Comparison of ENCODE assay signal across 8 cellular contexts in the genomic region with DNA sequence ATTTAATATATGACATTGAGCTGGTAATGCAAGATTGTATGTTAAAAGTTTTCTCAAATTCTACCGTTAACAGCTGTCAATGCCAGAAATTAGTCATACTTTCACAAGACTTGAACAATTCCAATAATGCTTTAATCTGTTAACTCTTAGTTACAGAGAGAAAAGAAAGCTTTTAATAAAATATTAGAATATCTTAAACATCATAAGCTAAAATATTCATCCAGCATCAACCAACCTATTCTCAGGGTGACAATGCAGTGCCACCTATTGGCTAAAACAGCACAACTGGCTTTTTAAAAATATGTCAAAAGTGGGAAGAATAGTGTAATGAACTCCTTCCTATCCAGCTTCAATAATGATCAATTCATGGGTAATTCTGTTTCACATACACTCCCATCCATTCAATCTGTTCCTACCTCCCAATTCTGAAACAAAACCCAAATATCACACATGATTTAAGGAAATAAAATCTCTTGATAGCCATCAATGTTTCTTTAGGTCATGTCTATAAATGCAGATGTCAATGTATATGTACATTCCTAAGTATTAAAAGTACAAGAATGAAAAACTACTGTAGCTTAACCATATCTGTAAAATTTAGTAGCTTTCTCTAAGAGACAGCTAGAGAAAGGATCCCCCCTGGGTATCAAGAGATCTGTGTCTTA.
DNase-seq lines count a peak whose midpoint lies in the region; ATAC-seq, FAIRE-seq and TF ChIP-seq lines count a peak whose summit lies in the region.

No MANE protein-coding gene starts in this region.

- peak; percentile 2 to 62 (median 40) for DNase-seq in CD4-positive, CD25-positive, alpha-beta regulatory T cell
- DNase-seq in RKO (ENCODE audit: low spot score) (peak; percentile 21), glutamatergic neuron (no peak), urothelium cell line (ENCODE audit: low spot score) (peak; percentile 5), neuronal stem cell (ENCODE audit: low spot score) (no peak)
- DNase-seq in activated T-cell treated with anti-CD3 and anti-CD28 coated beads, Interleukin-2, amount 50 U/mL, for 24 hours = no peak
- no peak for DNase-seq in stimulated activated CD8-positive, alpha-beta memory T cell treated with anti-CD3 and anti-CD28 coated beads, Interleukin-4, amount 100 ng/mL, for 48 hours

- H3K18ac ChIP-seq in neuronal stem cell (ENCODE audit: low read length) = no peak overlapping the region

- no peak overlapping the region for H2AFZ ChIP-seq in neuronal stem cell (ENCODE audit: low read length)

- WGBS in neuronal stem cell (ENCODE audit: extremely low coverage in 2 of 2, insufficient read length in 2 of 2, insufficient replicate concordance in 1 of 2), 2 donors = no CpG with 5 or more reads among the region's 1 CpG

- no peaks in the 10 kb centered on the region for H3K36me3 ChIP-seq in CD4-positive, CD25-positive, alpha-beta regulatory T cell (ENCODE audit: control insufficient read depth, insufficient read depth, low read length)
- H3K36me3 ChIP-seq in neuronal stem cell (replicated peaks in 1 of 2; ENCODE audit: control insufficient read depth in 2 of 2, insufficient read depth in 2 of 2, low read length in 2 of 2) = peaks cover 4 to 38% of the 10 kb centered on the region in 2 donors

- no peaks in the 10 kb centered on the region for H3K9me3 Mint-ChIP-seq in CD4-positive, CD25-positive, alpha-beta regulatory T cell
- no peaks in the 10 kb centered on the region for H3K9me3 Mint-ChIP-seq in glutamatergic neuron (ENCODE audit: unreplicated experiment)
- H3K9me3 Mint-ChIP-seq in activated T-cell treated with anti-CD3 and anti-CD28 coated beads, Interleukin-2, amount 50 U/mL, for 24 hours = no peaks in the 10 kb centered on the region

- H3K23ac ChIP-seq in neuronal stem cell (ENCODE audit: low read depth, low read length, poor library complexity) = no peak overlapping the region

- H2AK5ac ChIP-seq in neuronal stem cell (ENCODE audit: low read depth, low read length) = no peak overlapping the region

- TF ChIP-seq CTCF in glutamatergic neuron (IDR thresholded peaks at IDR 0.05; ENCODE audit: partially characterized antibody, unreplicated experiment) = peak; percentile 49

- no peak overlapping the region for H2BK5ac ChIP-seq in neuronal stem cell (ENCODE audit: low read length)

- no peak overlapping the region for H2BK15ac ChIP-seq in neuronal stem cell (ENCODE audit: low read length)

- no peaks in the 10 kb centered on the region for H3K4me1 ChIP-seq in CD4-positive, CD25-positive, alpha-beta regulatory T cell (ENCODE audit: control insufficient read depth, insufficient read depth, low read length, poor library complexity, severe bottlenecking)
- no peaks in the 10 kb centered on the region for H3K4me1 ChIP-seq in neuronal stem cell (ENCODE audit: control insufficient read depth in 2 of 2, insufficient read depth in 1 of 2, low read depth in 1 of 2, low read length in 2 of 2)

- H2BK12ac ChIP-seq in neuronal stem cell (ENCODE audit: low read length) = no peak overlapping the region

- H3K14ac ChIP-seq in neuronal stem cell (ENCODE audit: low read length) = no peak overlapping the region

- H3K27ac ChIP-seq in CD4-positive, CD25-positive, alpha-beta regulatory T cell (ENCODE audit: insufficient read depth, low read length, poor library complexity, severe bottlenecking) = no peak overlapping the region
- H3K27ac ChIP-seq in neuronal stem cell (replicated peaks; ENCODE audit: low read length) = no peak overlapping the region

- H3K9me3 ChIP-seq in CD4-positive, CD25-positive, alpha-beta regulatory T cell (ENCODE audit: control insufficient read depth in 2 of 2, low read length in 2 of 2) = no peaks in the 10 kb centered on the region
- no peaks in the 10 kb centered on the region for H3K9me3 ChIP-seq in neuronal stem cell (replicated peaks in 1 of 2; ENCODE audit: control insufficient read depth in 2 of 2, insufficient read depth in 1 of 2, low read depth in 1 of 2, low read length in 2 of 2)

- H3K27me3 Mint-ChIP-seq in CD4-positive, CD25-positive, alpha-beta regulatory T cell = no peaks in the 10 kb centered on the region
- H3K27me3 Mint-ChIP-seq in glutamatergic neuron (ENCODE audit: unreplicated experiment) = no peaks in the 10 kb centered on the region
- no peaks in the 10 kb centered on the region for H3K27me3 Mint-ChIP-seq in activated T-cell treated with anti-CD3 and anti-CD28 coated beads, Interleukin-2, amount 50 U/mL, for 24 hours

- peak overlapping the region in 1 of 3 donors; percentile 83 for H3K27ac Mint-ChIP-seq in CD4-positive, CD25-positive, alpha-beta regulatory T cell
- no peak overlapping the region for H3K27ac Mint-ChIP-seq in glutamatergic neuron (ENCODE audit: unreplicated experiment)
- no peak overlapping the region for H3K27ac Mint-ChIP-seq in activated T-cell treated with anti-CD3 and anti-CD28 coated beads, Interleukin-2, amount 50 U/mL, for 24 hours

- no peak overlapping the region for H4K8ac ChIP-seq in neuronal stem cell (ENCODE audit: low read depth, low read length)

- no peak overlapping the region for H3K9ac ChIP-seq in neuronal stem cell (ENCODE audit: low read depth, low read length, poor library complexity)

- no peak overlapping the region for H3K4me3 Mint-ChIP-seq in CD4-positive, CD25-positive, alpha-beta regulatory T cell
- no peak overlapping the region for H3K4me3 Mint-ChIP-seq in glutamatergic neuron (ENCODE audit: unreplicated experiment)
- H3K4me3 Mint-ChIP-seq in activated T-cell treated with anti-CD3 and anti-CD28 coated beads, Interleukin-2, amount 50 U/mL, for 24 hours = no peak overlapping the region

- H3K27me3 ChIP-seq in CD4-positive, CD25-positive, alpha-beta regulatory T cell (ENCODE audit: control insufficient read depth, insufficient read depth, low read length) = no peaks in the 10 kb centered on the region
- H3K27me3 ChIP-seq in neuronal stem cell (ENCODE audit: control insufficient read depth in 3 of 3, insufficient read depth in 3 of 3, low read depth in 1 of 3, low read length in 3 of 3) = no peaks in the 10 kb centered on the region

- H4K91ac ChIP-seq in neuronal stem cell (ENCODE audit: low read depth, low read length, poor library complexity) = no peak overlapping the region

- FAIRE-seq in urothelium cell line (lab: Jason Lieb, UNC) = no peak

- H2BK120ac ChIP-seq in neuronal stem cell (ENCODE audit: low read depth, low read length) = no peak overlapping the region

- no peaks in the 10 kb centered on the region for H3K79me1 ChIP-seq in neuronal stem cell (ENCODE audit: low read depth, low read length)

- no peaks in the 10 kb centered on the region for H3K36me3 Mint-ChIP-seq in CD4-positive, CD25-positive, alpha-beta regulatory T cell
- no peaks in the 10 kb centered on the region for H3K36me3 Mint-ChIP-seq in glutamatergic neuron (ENCODE audit: unreplicated experiment)
- H3K36me3 Mint-ChIP-seq in activated T-cell treated with anti-CD3 and anti-CD28 coated beads, Interleukin-2, amount 50 U/mL, for 24 hours (ENCODE audit: low read depth) = no peaks in the 10 kb centered on the region

- H3K4me2 ChIP-seq in neuronal stem cell (ENCODE audit: insufficient read depth, low read length, poor library complexity, severe bottlenecking) = no peak overlapping the region

- H3K4me3 ChIP-seq in CD4-positive, CD25-positive, alpha-beta regulatory T cell (ENCODE audit: low read depth, low read length) = no peak overlapping the region
- no peak overlapping the region for H3K4me3 ChIP-seq in neuronal stem cell (ENCODE audit: low read length in 2 of 2)

- H3K4ac ChIP-seq in neuronal stem cell (ENCODE audit: low read length) = no peak overlapping the region

- peaks cover 0 to 2% (median 0%) of the 10 kb centered on the region in 4 donors for H3K4me1 Mint-ChIP-seq in CD4-positive, CD25-positive, alpha-beta regulatory T cell
- no peaks in the 10 kb centered on the region for H3K4me1 Mint-ChIP-seq in glutamatergic neuron (ENCODE audit: low read depth, unreplicated experiment)
- no peaks in the 10 kb centered on the region for H3K4me1 Mint-ChIP-seq in activated T-cell treated with anti-CD3 and anti-CD28 coated beads, Interleukin-2, amount 50 U/mL, for 24 hours (ENCODE audit: low read depth)

- peak in 1 of 2 donors; percentile 63 for ATAC-seq in CD4-positive, CD25-positive, alpha-beta regulatory T cell (ENCODE audit: low read depth in 2 of 2)
- ATAC-seq in GM21515 (IDR thresholded peaks at IDR 0.05; ENCODE audit: unreplicated experiment) = peak; percentile 59

Comparison
In these comparisons a context has a peak if more than half of its experiments do, and no peak if none do; other contexts are left out.
1. DNase-seq: peak in CD4-positive, CD25-positive, alpha-beta regulatory T cell (3 of 3), RKO (single experiment) and urothelium cell line (single experiment); none in glutamatergic neuron (single experiment), activated T-cell treated with anti-CD3 and anti-CD28 coated beads, Interleukin-2, amount 50 U/mL, for 24 hours (single experiment), stimulated activated CD8-positive, alpha-beta memory T cell treated with anti-CD3 and anti-CD28 coated beads, Interleukin-4, amount 100 ng/mL, for 48 hours (single experiment) and neuronal stem cell (single experiment).